In genomic region chr2:108580079-108580478, GRCh38 we compare ENCODE assay signal across 14 cellular contexts. TPM values are rescaled to one million over a fixed set of nuclear protein-coding genes. Genes with fewer than 3 reads are reported as not detected.
A peak's percentile ranks its signal among the peaks of the same experiment; 100 is the strongest.
DNase-seq lines count a peak whose midpoint lies in the region; ATAC-seq and TF ChIP-seq lines count a peak whose summit lies in the region.
"Had no signal": no experiment of that assay in that cellular context is flagged by ENCODE, and none has a peak within 500 bp of the region (broad histone marks: within the 10 kb centered on the region; RNA-seq: fewer than 3 reads in every experiment).

No MANE protein-coding gene starts in this region.

- no peak overlapping the region for H3K4me3 ChIP-seq in heart left ventricle
- H3K4me3 ChIP-seq in brain microvascular endothelial cell (ENCODE audit: low read depth, low read length) = no peak overlapping the region
- no peak overlapping the region for H3K4me3 ChIP-seq in mucosa of descending colon
- H3K4me3 ChIP-seq in upper lobe of right lung = no peak overlapping the region
- H3K4me3 ChIP-seq: adrenal gland, dorsolateral prefrontal cortex, Peyer's patch had no signal

- peak overlapping the region in 10 of 12 donors; percentile 6 to 63 (median 50) for H3K27ac ChIP-seq in heart left ventricle
- H3K27ac ChIP-seq in brain microvascular endothelial cell = peak overlapping the region; percentile 65
- peak overlapping the region; percentile 15 for H3K27ac ChIP-seq in upper lobe of right lung

- peak in 1 of 4 donors; percentile 19 for ATAC-seq in heart left ventricle
- no peak for ATAC-seq in left cardiac atrium
- peak; percentile 10 for ATAC-seq in mucosa of descending colon
- peak; percentile 16 for ATAC-seq in upper lobe of right lung
- ATAC-seq in GM18870 (IDR thresholded peaks at IDR 0.05; ENCODE audit: unreplicated experiment) = no peak

- H3K36me3 ChIP-seq in heart left ventricle (no peaks in the 10 kb centered on the region), brain microvascular endothelial cell (replicated peaks) (no peaks in the 10 kb centered on the region), mucosa of descending colon (ENCODE audit: low read depth) (no peaks in the 10 kb centered on the region), upper lobe of right lung (no peaks in the 10 kb centered on the region)
- H3K36me3 ChIP-seq: adrenal gland, Peyer's patch had no signal

- WGBS in heart left ventricle, 4 donors = 60 to 75% (median 72%) methylated on average over 2 of the region's 2 CpGs

- TF ChIP-seq CTCF in heart left ventricle (IDR thresholded peaks at IDR 0.05) = no peak
- no peak for TF ChIP-seq CTCF in brain microvascular endothelial cell (IDR thresholded peaks at IDR 0.05; ENCODE audit: low read depth, low read length, missing control alignments)
- no peak for TF ChIP-seq CTCF in mucosa of descending colon (IDR thresholded peaks at IDR 0.05)
- no peak for TF ChIP-seq CTCF in upper lobe of right lung (IDR thresholded peaks at IDR 0.05)

- H3K4me1 ChIP-seq in heart left ventricle (peaks cover 3 to 49% (median 23%) of the 10 kb centered on the region in 12 donors), mucosa of descending colon (ENCODE audit: low read depth) (peaks cover 9% of the 10 kb centered on the region), upper lobe of right lung (peaks cover 28% of the 10 kb centered on the region)

- TF ChIP-seq POLR2A in heart left ventricle (IDR thresholded peaks at IDR 0.05) = peak in 1 of 2 donors; percentile 11

- DNase-seq in heart left ventricle = no peak
- no peak for DNase-seq in left cardiac atrium
- no peak for DNase-seq in brain microvascular endothelial cell
- DNase-seq in mucosa of descending colon = no peak
- no peak for DNase-seq in upper lobe of right lung
- DNase-seq in hippocampal formation (lab: John Stamatoyannopoulos, UW) = no peak
- DNase-seq in stimulated activated CD4-positive, alpha-beta T cell treated with anti-CD3 and anti-CD28 coated beads, Interleukin-15, amount 100 ng/mL, for 24 hours = no peak
- DNase-seq: activated CD8-positive, alpha-beta memory T cell treated with anti-CD3 and anti-CD28 coated beads, Interleukin-2, amount 10 ng/mL, durations not matched to agents 7 days and 5 days; dorsolateral prefrontal cortex; NCI-H1417 treated with DMSO at 0.1 percent for 48 hours; NCI-H510A; Peyer's patch had no signal

- no peaks in the 10 kb centered on the region for H3K27me3 ChIP-seq in heart left ventricle
- H3K27me3 ChIP-seq in brain microvascular endothelial cell (replicated peaks) = no peaks in the 10 kb centered on the region
- no peaks in the 10 kb centered on the region for H3K27me3 ChIP-seq in upper lobe of right lung
- H3K27me3 ChIP-seq: adrenal gland, dorsolateral prefrontal cortex, Peyer's patch had no signal

- intact Hi-C loops in heart left ventricle (cut with DNase I) = loop anchor here (5.0 to 10.0 kb wide), 14 partner anchors 43 to 643 kb away; partner anchors contain the start of genes LIMS1 (in 3 of the 10) and GCC2 (in 1 of the 10)
- intact Hi-C loops in left cardiac atrium (cut with DNase I) = loop anchor here (2.0 to 10.0 kb wide), 3 partner anchors 45 to 229 kb away; partner anchors contain the start of gene LIMS1 (in 1 of the 2)
- intact Hi-C loops in mucosa of descending colon (cut with DNase I, micrococcal nuclease) = loop anchor here in 1 of 2 donors (10.0 kb wide), 1 partner anchor 225 kb away; no protein-coding TSS in a partner anchor
- intact Hi-C loops in upper lobe of right lung (cut with DNase I) = loop anchor here (10.0 kb wide), 1 partner anchor 225 kb away; no protein-coding TSS in a partner anchor

- H3K9me3 ChIP-seq in heart left ventricle (no peaks in the 10 kb centered on the region), mucosa of descending colon (no peaks in the 10 kb centered on the region), upper lobe of right lung (no peaks in the 10 kb centered on the region)
- H3K9me3 ChIP-seq: adrenal gland, Peyer's patch had no signal

- in situ Hi-C loops in brain microvascular endothelial cell (cut with HindIII; ENCODE audit: low pct_ligation_motif_present, low sequenced_read_pairs) = no loop called here

RNA-seq across cellular contexts. Expression of gene LIMS1, which starts 45.8 kb away (rescaled TPM):
- total RNA-seq in heart left ventricle (100 to 1,000 TPM in 2 of 9 donors, 10 to 100 TPM in 7; 65.8 to 136 (median 82.3) TPM), left cardiac atrium (10 to 100 TPM; 59.8 to 65.2 TPM), mucosa of descending colon (10 to 100 TPM; 24.4 to 65.4 (median 31.2) TPM), upper lobe of right lung (97.6 TPM)
- 10 to 100 TPM; 21.3 to 38.1 TPM for polyA plus RNA-seq in heart left ventricle

Comparison
In these comparisons a context has a peak if more than half of its experiments do, and no peak if none do; other contexts are left out.
1. ATAC-seq: peak in mucosa of descending colon (single experiment) and upper lobe of right lung (single experiment); none in left cardiac atrium (0 of 2) and GM18870 (single experiment).
2. H3K27ac ChIP-seq: peak in every context shown above with its lines; median percentile 65 in brain microvascular endothelial cell; 50 in heart left ventricle; 15 in upper lobe of right lung.